Comparison of ENCODE assay signal across 20 cellular contexts in genomic region chr4:43330288-43330687, GRCh38.
DNase-seq lines count a peak whose midpoint lies in the region; ATAC-seq, FAIRE-seq and TF ChIP-seq lines count a peak whose summit lies in the region.
"Had no signal": no experiment of that assay in that cellular context is flagged by ENCODE, and none has a peak within 500 bp of the region (broad histone marks: within the 10 kb centered on the region; RNA-seq: fewer than 3 reads in every experiment).

No MANE protein-coding gene starts in this region.

- H3K36me3 Mint-ChIP-seq in activated T-cell treated with anti-CD3 and anti-CD28 coated beads, Interleukin-2, amount 50 U/mL, for 4 hours (ENCODE audit: insufficient read depth) = no peaks in the 10 kb centered on the region
- no peaks in the 10 kb centered on the region for H3K36me3 Mint-ChIP-seq in activated naive CD8-positive, alpha-beta T cell treated with anti-CD3 and anti-CD28 coated beads, Interleukin-2, amount 50 U/mL, for 24 hours (ENCODE audit: low read depth)
- H3K36me3 Mint-ChIP-seq: activated naive CD4-positive, alpha-beta T cell treated with anti-CD3 and anti-CD28 coated beads, Interleukin-2, amount 50 U/mL, for 72 hours; brain; CD8-positive, alpha-beta T cell; stimulated activated memory B cell treated with anti-CD40 and anti-IgM and Interleukin-4, amounts not matched to agents 10 μg/mL and 1 μg/mL and 100 μg/mL, for 72 hours had no signal

- peak overlapping the region; percentile 46 for H3K4me2 ChIP-seq in PC-3 (ENCODE audit: low read length)
- H3K4me2 ChIP-seq in endothelial cell of umbilical vein (ENCODE audit: insufficient read depth, low read length) = no peak overlapping the region
- no peak overlapping the region for H3K4me2 ChIP-seq in keratinocyte (ENCODE audit: control insufficient read depth, extremely low read depth, insufficient read depth, low read depth, low read length)

- TF ChIP-seq POLR2A in endothelial cell of umbilical vein (IDR thresholded peaks at IDR 0.05; ENCODE audit: low read depth, low read length) = no peak

- H3K4me1 Mint-ChIP-seq in activated T-cell treated with anti-CD3 and anti-CD28 coated beads, Interleukin-2, amount 50 U/mL, for 4 hours (ENCODE audit: low read depth) = no peaks in the 10 kb centered on the region
- no peaks in the 10 kb centered on the region for H3K4me1 Mint-ChIP-seq in activated naive CD8-positive, alpha-beta T cell treated with anti-CD3 and anti-CD28 coated beads, Interleukin-2, amount 50 U/mL, for 24 hours
- H3K4me1 Mint-ChIP-seq: brain had no signal

- no peak overlapping the region for H3K4me3 Mint-ChIP-seq in activated T-cell treated with anti-CD3 and anti-CD28 coated beads, Interleukin-2, amount 50 U/mL, for 4 hours
- H3K4me3 Mint-ChIP-seq in activated naive CD8-positive, alpha-beta T cell treated with anti-CD3 and anti-CD28 coated beads, Interleukin-2, amount 50 U/mL, for 24 hours = no peak overlapping the region
- H3K4me3 Mint-ChIP-seq: activated T-cell treated with anti-CD3 and anti-CD28 coated beads, Interleukin-2, amount 50 U/mL, for 72 hours; brain; CD8-positive, alpha-beta T cell; stimulated activated memory B cell treated with anti-CD40 and anti-IgM and Interleukin-4, amounts not matched to agents 10 μg/mL and 1 μg/mL and 100 μg/mL, for 72 hours; T-helper 2 cell treated with Interferon-gamma antibody and Interleukin-4, amounts not matched to agents 5 μg/mL and 100 μg/mL, for 36 hours had no signal

- H3K36me3 ChIP-seq in PC-3 (ENCODE audit: low read depth, low read length) = no peaks in the 10 kb centered on the region
- H3K36me3 ChIP-seq in endothelial cell of umbilical vein (ENCODE audit: control insufficient read depth in 2 of 2, extremely low read depth in 1 of 2, insufficient read depth in 2 of 2, low read length in 2 of 2) = no peaks in the 10 kb centered on the region
- H3K36me3 ChIP-seq in keratinocyte (ENCODE audit: control insufficient read depth in 2 of 2, extremely low read depth in 1 of 2, insufficient read depth in 2 of 2, low read length in 2 of 2) = no peaks in the 10 kb centered on the region
- H3K36me3 ChIP-seq: SJSA1 had no signal

- dilution Hi-C loops in endothelial cell of umbilical vein (cut with MboI; ENCODE audit: extremely low pct_ligation_motif_present, low sequenced_read_pairs) = no loop called here
- dilution Hi-C loops in keratinocyte (cut with MboI; ENCODE audit: extremely low pct_ligation_motif_present, low sequenced_read_pairs) = no loop called here

- no TSS peak for BruUV-seq in PC-3 (replicated peaks; lab: Mats Ljungman, UMichigan)
- no TSS peak for BruUV-seq in endothelial cell of umbilical vein (replicated peaks; lab: Mats Ljungman, UMichigan)

- H3K27me3 ChIP-seq in PC-3 (ENCODE audit: low read length) (no peaks in the 10 kb centered on the region), endothelial cell of umbilical vein (ENCODE audit: control insufficient read depth in 2 of 2, insufficient read depth in 2 of 2, low read length in 2 of 2) (no peaks in the 10 kb centered on the region), keratinocyte (ENCODE audit: control insufficient read depth, extremely low read depth, insufficient read depth, low read length) (no peaks in the 10 kb centered on the region)
- H3K27me3 ChIP-seq: SJSA1 had no signal

- CTCF ChIA-PET in PC-3 (lab: Charles Lee) = no interaction called here
- CTCF ChIA-PET in endothelial cell of umbilical vein (lab: Charles Lee) = no interaction called here

- peak; percentile 19 for DNase-seq in GM04503 (ENCODE audit: low read depth)
- peak; percentile 88 for DNase-seq in PC-3
- no peak for DNase-seq in endothelial cell of umbilical vein (ENCODE audit: low read depth, low spot score)
- peak; percentile 33 for DNase-seq in keratinocyte (ENCODE audit: low read depth, low spot score)
- DNase-seq in activated T-cell treated with anti-CD3 and anti-CD28 coated beads, Interleukin-2, amount 50 U/mL, for 4 hours = no peak
- no peak for DNase-seq in stimulated activated CD4-positive, alpha-beta T cell treated with anti-CD3 and anti-CD28 coated beads, Interleukin-12 subunit alpha, Interleukin-12 subunit beta, amount 100 ng/mL, for 4 hours
- no peak for DNase-seq in NCI-H510A (lab: John Stamatoyannopoulos, UW)
- DNase-seq in activated naive CD8-positive, alpha-beta T cell treated with anti-CD3 and anti-CD28 coated beads, Interleukin-2, amount 50 U/mL, for 24 hours = no peak
- DNase-seq: activated CD8-positive, alpha-beta memory T cell treated with anti-CD3 and anti-CD28 coated beads for 24 hours; activated T-cell treated with anti-CD3 and anti-CD28 coated beads, Interleukin-2, amount 50 U/mL, for 72 hours; CD8-positive, alpha-beta T cell; NCI-H1105; NCI-H2107; NCI-H774; nucleus accumbens had no signal

- no peaks in the 10 kb centered on the region for H3K9me2 ChIP-seq in PC-3 (replicated peaks; ENCODE audit: low read length)

- POLR2A ChIA-PET in PC-3 (lab: Charles Lee; ENCODE audit: unreplicated experiment) (no interaction called here), endothelial cell of umbilical vein (lab: Charles Lee) (no interaction called here)

- H3K27ac ChIP-seq in PC-3 (ENCODE audit: low read length) = peak overlapping the region; percentile 98
- no peak overlapping the region for H3K27ac ChIP-seq in endothelial cell of umbilical vein (ENCODE audit: insufficient read depth, low read depth, low read length)
- peak overlapping the region; percentile 79 for H3K27ac ChIP-seq in keratinocyte (ENCODE audit: control insufficient read depth, insufficient read depth, low read length)
- H3K27ac ChIP-seq: SJSA1 had no signal

- H3K9me3 ChIP-seq in PC-3 (ENCODE audit: low read length) = no peaks in the 10 kb centered on the region
- H3K9me3 ChIP-seq in endothelial cell of umbilical vein (replicated peaks; ENCODE audit: control insufficient read depth, insufficient read depth, low read length) = no peaks in the 10 kb centered on the region
- H3K9me3 ChIP-seq in keratinocyte (ENCODE audit: control insufficient read depth, low read depth, low read length) = no peaks in the 10 kb centered on the region
- H3K9me3 ChIP-seq: SJSA1 had no signal

- H3K79me2 ChIP-seq in PC-3 (ENCODE audit: low read length) (no peaks in the 10 kb centered on the region), endothelial cell of umbilical vein (ENCODE audit: control insufficient read depth, insufficient read depth, low read length) (no peaks in the 10 kb centered on the region), keratinocyte (ENCODE audit: control insufficient read depth, insufficient read depth, low read length) (no peaks in the 10 kb centered on the region)

- H2AFZ ChIP-seq in PC-3 (ENCODE audit: low read length) (no peak overlapping the region), endothelial cell of umbilical vein (ENCODE audit: low read depth, low read length) (no peak overlapping the region), keratinocyte (ENCODE audit: control insufficient read depth, low read length) (no peak overlapping the region)

- peaks cover 13% of the 10 kb centered on the region for H3K9me3 Mint-ChIP-seq in activated T-cell treated with anti-CD3 and anti-CD28 coated beads, Interleukin-2, amount 50 U/mL, for 4 hours
- H3K9me3 Mint-ChIP-seq in activated naive CD8-positive, alpha-beta T cell treated with anti-CD3 and anti-CD28 coated beads, Interleukin-2, amount 50 U/mL, for 24 hours = no peaks in the 10 kb centered on the region
- H3K9me3 Mint-ChIP-seq: brain; stimulated activated memory B cell treated with anti-CD40 and anti-IgM and Interleukin-4, amounts not matched to agents 10 μg/mL and 1 μg/mL and 100 μg/mL, for 72 hours had no signal

- peaks cover 9% of the 10 kb centered on the region for H3F3A ChIP-seq in PC-3 (ENCODE audit: low read length, unreplicated experiment)

- H3K27me3 Mint-ChIP-seq in activated T-cell treated with anti-CD3 and anti-CD28 coated beads, Interleukin-2, amount 50 U/mL, for 4 hours (ENCODE audit: low read depth) = no peaks in the 10 kb centered on the region
- no peaks in the 10 kb centered on the region for H3K27me3 Mint-ChIP-seq in activated naive CD8-positive, alpha-beta T cell treated with anti-CD3 and anti-CD28 coated beads, Interleukin-2, amount 50 U/mL, for 24 hours
- H3K27me3 Mint-ChIP-seq: brain; stimulated activated memory B cell treated with anti-CD40 and anti-IgM and Interleukin-4, amounts not matched to agents 10 μg/mL and 1 μg/mL and 100 μg/mL, for 72 hours had no signal

- H3K4me3 ChIP-seq in PC-3 (ENCODE audit: low read length) = no peak overlapping the region
- no peak overlapping the region for H3K4me3 ChIP-seq in endothelial cell of umbilical vein (replicated peaks in 1 of 3; ENCODE audit: insufficient read depth in 1 of 3, low read depth in 1 of 3, low read length in 3 of 3)
- H3K4me3 ChIP-seq in keratinocyte (ENCODE audit: control insufficient read depth in 2 of 3, extremely low read depth in 1 of 3, insufficient read depth in 2 of 3, low read depth in 1 of 3, low read length in 3 of 3) = no peak overlapping the region
- H3K4me3 ChIP-seq: SJSA1 had no signal

- peaks cover 42% of the 10 kb centered on the region for H3K4me1 ChIP-seq in PC-3 (ENCODE audit: insufficient read depth, low read length)
- no peaks in the 10 kb centered on the region for H3K4me1 ChIP-seq in endothelial cell of umbilical vein (ENCODE audit: control insufficient read depth, extremely low read depth, insufficient read depth, low read length)
- peaks cover 12% of the 10 kb centered on the region for H3K4me1 ChIP-seq in keratinocyte (ENCODE audit: control insufficient read depth, extremely low read depth, insufficient read depth, low read length)
- H3K4me1 ChIP-seq: SJSA1 had no signal

- ATAC-seq in PC-3 = peak; percentile 65
- no peak for ATAC-seq in activated T-cell treated with anti-CD3 and anti-CD28 coated beads, Interleukin-2, amount 50 U/mL, for 4 hours
- ATAC-seq in activated naive CD8-positive, alpha-beta T cell treated with anti-CD3 and anti-CD28 coated beads, Interleukin-2, amount 50 U/mL, for 24 hours = no peak
- ATAC-seq: activated naive CD4-positive, alpha-beta T cell treated with anti-CD3 and anti-CD28 coated beads, Interleukin-2, amount 50 U/mL, for 72 hours; activated T-cell treated with anti-CD3 and anti-CD28 coated beads, Interleukin-2, amount 50 U/mL, for 72 hours; CD8-positive, alpha-beta T cell; stimulated activated memory B cell treated with anti-CD40 and anti-IgM and Interleukin-4, amounts not matched to agents 10 μg/mL and 1 μg/mL and 100 μg/mL, for 72 hours had no signal

- no peak overlapping the region for H3K27ac Mint-ChIP-seq in activated naive CD8-positive, alpha-beta T cell treated with anti-CD3 and anti-CD28 coated beads, Interleukin-2, amount 50 U/mL, for 24 hours
- H3K27ac Mint-ChIP-seq: activated naive CD4-positive, alpha-beta T cell treated with anti-CD3 and anti-CD28 coated beads, Interleukin-2, amount 50 U/mL, for 72 hours; activated T-cell treated with anti-CD3 and anti-CD28 coated beads, Interleukin-2, amount 50 U/mL, for 72 hours; brain; CD8-positive, alpha-beta T cell; stimulated activated memory B cell treated with anti-CD40 and anti-IgM and Interleukin-4, amounts not matched to agents 10 μg/mL and 1 μg/mL and 100 μg/mL, for 72 hours; T-helper 2 cell treated with Interferon-gamma antibody and Interleukin-4, amounts not matched to agents 5 μg/mL and 100 μg/mL, for 36 hours had no signal

- H4K20me1 ChIP-seq in PC-3 (ENCODE audit: low read length) (no peaks in the 10 kb centered on the region), endothelial cell of umbilical vein (replicated peaks; ENCODE audit: control insufficient read depth, extremely low read depth, insufficient read depth, low read length) (no peaks in the 10 kb centered on the region), keratinocyte (ENCODE audit: control insufficient read depth, extremely low read depth, insufficient read depth, low read length) (no peaks in the 10 kb centered on the region)

- FAIRE-seq in endothelial cell of umbilical vein (lab: Jason Lieb, UNC) (no peak), keratinocyte (lab: Jason Lieb, UNC) (no peak)

- TF ChIP-seq CTCF in PC-3 (conservative IDR thresholded peaks at IDR 0.05; ENCODE audit: low read depth, low read length) = no peak
- TF ChIP-seq CTCF in endothelial cell of umbilical vein (IDR thresholded peaks at IDR 0.05; ENCODE audit: extremely low read depth in 1 of 2, insufficient read depth in 1 of 2, low read depth in 1 of 2, low read length in 2 of 2) = no peak
- TF ChIP-seq CTCF in keratinocyte (optimal IDR thresholded peaks at IDR 0.05 in 1 of 3, IDR thresholded peaks at IDR 0.05 in 1 of 3, conservative IDR thresholded peaks at IDR 0.05 in 1 of 3; ENCODE audit: extremely low read depth in 1 of 3, insufficient read depth in 2 of 3, low read length in 3 of 3) = no peak

- intact Hi-C loops in PC-3 (cut with micrococcal nuclease) (loop anchor here (2.0 to 5.0 kb wide), 2 partner anchors 23 to 198 kb away; no protein-coding TSS in a partner anchor), endothelial cell of umbilical vein (cut with micrococcal nuclease) (no loop called here)

- no peaks in the 10 kb centered on the region for H3K9me1 ChIP-seq in endothelial cell of umbilical vein (replicated peaks; ENCODE audit: control insufficient read depth, extremely low read depth, insufficient read depth, low read length)
- no peaks in the 10 kb centered on the region for H3K9me1 ChIP-seq in keratinocyte (ENCODE audit: control insufficient read depth, extremely low read depth, insufficient read depth, low read length)

- H3K9ac ChIP-seq in PC-3 (ENCODE audit: low read length) (no peak overlapping the region), endothelial cell of umbilical vein (replicated peaks; ENCODE audit: extremely low read depth, insufficient read depth, low read length) (no peak overlapping the region), keratinocyte (ENCODE audit: control insufficient read depth, extremely low read depth, insufficient read depth, low read length) (no peak overlapping the region)

Comparison
In these comparisons a context has a peak if more than half of its experiments do, and no peak if none do; other contexts are left out.
1. DNase-seq: peak in GM04503 (single experiment), PC-3 (single experiment) and keratinocyte (single experiment); none in endothelial cell of umbilical vein (single experiment), activated T-cell treated with anti-CD3 and anti-CD28 coated beads, Interleukin-2, amount 50 U/mL, for 4 hours (single experiment), stimulated activated CD4-positive, alpha-beta T cell treated with anti-CD3 and anti-CD28 coated beads, Interleukin-12 subunit alpha, Interleukin-12 subunit beta, amount 100 ng/mL, for 4 hours (single experiment), NCI-H510A (single experiment) and activated naive CD8-positive, alpha-beta T cell treated with anti-CD3 and anti-CD28 coated beads, Interleukin-2, amount 50 U/mL, for 24 hours (single experiment).